28 cellular contexts compared by ENCODE assay signal in the genomic region with DNA sequence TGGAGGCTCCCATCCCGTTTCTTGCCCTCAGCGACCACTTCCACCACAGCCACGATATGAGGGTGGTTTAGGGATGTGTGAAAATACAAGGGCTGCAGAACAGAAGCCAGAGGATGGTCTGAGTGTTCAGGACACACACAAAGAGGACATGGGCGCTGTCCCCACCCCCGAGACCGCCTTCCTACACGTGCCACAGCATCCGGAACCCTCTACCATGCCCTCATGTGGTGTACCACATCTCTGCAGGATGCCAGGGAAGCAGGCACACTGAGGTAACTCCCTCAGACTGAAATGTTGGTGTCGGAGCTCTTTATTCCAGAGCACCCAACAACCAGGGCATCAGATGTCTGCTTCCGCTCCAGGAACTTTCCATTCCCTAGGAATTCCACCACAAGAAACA.
"Had no signal": no experiment of that assay in that cellular context is flagged by ENCODE, and none has a peak within 500 bp of the region (broad histone marks: within the 10 kb centered on the region; RNA-seq: fewer than 3 reads in every experiment).

No MANE protein-coding gene starts in this region.

- ATAC-seq: activated T-cell treated with anti-CD3 and anti-CD28 coated beads, Interleukin-2, amount 50 U/mL, for 4 hours; activated T-helper 17 cell treated with anti-CD3 and anti-CD28 coated beads, Interleukin-2, amount 50 U/mL, for 72 hours; esophagus mucosa; left cardiac atrium; left ventricle myocardium superior; naive thymus-derived CD4-positive, alpha-beta T cell; right cardiac atrium; T-helper 17 cell had no signal

- H3K4me2 ChIP-seq: neural progenitor cell had no signal

- H3K4me1 ChIP-seq: neural progenitor cell, uterus had no signal

- H3K27ac ChIP-seq: brain microvascular endothelial cell, neural progenitor cell, testis, transverse colon, uterus, WERI-Rb-1 had no signal

- H3K4me3 Mint-ChIP-seq: activated CD4-positive, alpha-beta memory T cell treated with anti-CD3 and anti-CD28 coated beads for 36 hours; activated CD4-positive, alpha-beta T cell treated with anti-CD3 and anti-CD28 coated beads, Interleukin-2, amount 10 ng/mL, durations not matched to agents 24 days and 14 days; activated T-cell treated with anti-CD3 and anti-CD28 coated beads, Interleukin-2, amount 50 U/mL, for 4 hours; activated T-helper 17 cell treated with anti-CD3 and anti-CD28 coated beads, Interleukin-2, amount 50 U/mL, for 72 hours; mesothelial cell of epicardium; naive thymus-derived CD4-positive, alpha-beta T cell; neural progenitor cell; T-helper 17 cell had no signal

- H3K4me3 ChIP-seq: neural progenitor cell, testis, transverse colon, uterus had no signal

- H2AFZ ChIP-seq: neural progenitor cell had no signal

- H3K27ac Mint-ChIP-seq: activated CD4-positive, alpha-beta memory T cell treated with anti-CD3 and anti-CD28 coated beads for 36 hours; activated CD4-positive, alpha-beta T cell treated with anti-CD3 and anti-CD28 coated beads, Interleukin-2, amount 10 ng/mL, durations not matched to agents 24 days and 14 days; activated T-helper 17 cell treated with anti-CD3 and anti-CD28 coated beads, Interleukin-2, amount 50 U/mL, for 72 hours; mesothelial cell of epicardium; naive thymus-derived CD4-positive, alpha-beta T cell; neural progenitor cell; T-helper 17 cell had no signal

- DNase-seq: activated CD4-positive, alpha-beta memory T cell treated with anti-CD3 and anti-CD28 coated beads for 36 hours; activated CD4-positive, alpha-beta T cell treated with anti-CD3 and anti-CD28 coated beads, Interleukin-2, amount 10 ng/mL, durations not matched to agents 24 days and 14 days; activated CD4-positive, CD25-positive, alpha-beta regulatory T cell treated with anti-CD3 and anti-CD28 coated beads, Interleukin-2, amount 50 U/mL, for 72 hours; activated gamma-delta T cell treated with Interleukin-2 at 50 U/mL for 16 hours; activated naive CD4-positive, alpha-beta T cell treated with anti-CD3 and anti-CD28 coated beads, Interleukin-2, amount 50 U/mL, for 16 hours; activated T-cell treated with anti-CD3 and anti-CD28 coated beads, Interleukin-2, amount 50 U/mL, for 4 hours; amniotic stem cell; brain microvascular endothelial cell; central memory CD4-positive, alpha-beta T cell; foreskin fibroblast; hippocampal formation; left cardiac atrium; left ventricle myocardium superior; mammary epithelial cell; naive thymus-derived CD4-positive, alpha-beta T cell; right cardiac atrium; stimulated activated CD4-positive, alpha-beta T cell treated with anti-CD3 and anti-CD28 coated beads, Interleukin-2, amount 100 ng/mL, for 48 hours; stimulated activated naive CD4-positive, alpha-beta T cell treated with Interleukin-2 at 50 U/mL for 16 hours; T-helper 17 cell; T1000; testis; transverse colon; uterus; WERI-Rb-1 had no signal

- H3K27me3 ChIP-seq: brain microvascular endothelial cell, neural progenitor cell, testis, transverse colon, uterus had no signal

- H3K4me1 Mint-ChIP-seq: activated CD4-positive, alpha-beta T cell treated with anti-CD3 and anti-CD28 coated beads, Interleukin-2, amount 10 ng/mL, durations not matched to agents 24 days and 14 days; activated T-helper 17 cell treated with anti-CD3 and anti-CD28 coated beads, Interleukin-2, amount 50 U/mL, for 72 hours had no signal

- H3K9me3 Mint-ChIP-seq: activated CD4-positive, alpha-beta memory T cell treated with anti-CD3 and anti-CD28 coated beads for 36 hours; activated CD4-positive, alpha-beta T cell treated with anti-CD3 and anti-CD28 coated beads, Interleukin-2, amount 10 ng/mL, durations not matched to agents 24 days and 14 days; activated T-cell treated with anti-CD3 and anti-CD28 coated beads, Interleukin-2, amount 50 U/mL, for 4 hours; activated T-helper 17 cell treated with anti-CD3 and anti-CD28 coated beads, Interleukin-2, amount 50 U/mL, for 72 hours; mesothelial cell of epicardium; naive thymus-derived CD4-positive, alpha-beta T cell; neural progenitor cell had no signal

- H3K9ac ChIP-seq: neural progenitor cell had no signal

- H3K36me3 ChIP-seq: brain microvascular endothelial cell, neural progenitor cell, transverse colon, uterus had no signal

- H3K27me3 Mint-ChIP-seq: activated CD4-positive, alpha-beta memory T cell treated with anti-CD3 and anti-CD28 coated beads for 36 hours; activated CD4-positive, alpha-beta T cell treated with anti-CD3 and anti-CD28 coated beads, Interleukin-2, amount 10 ng/mL, durations not matched to agents 24 days and 14 days; activated T-helper 17 cell treated with anti-CD3 and anti-CD28 coated beads, Interleukin-2, amount 50 U/mL, for 72 hours; naive thymus-derived CD4-positive, alpha-beta T cell; T-helper 17 cell had no signal

- H3K9me3 ChIP-seq: testis, transverse colon, uterus had no signal
